Comparison of ENCODE assay signal across 16 cellular contexts in the genomic region with DNA sequence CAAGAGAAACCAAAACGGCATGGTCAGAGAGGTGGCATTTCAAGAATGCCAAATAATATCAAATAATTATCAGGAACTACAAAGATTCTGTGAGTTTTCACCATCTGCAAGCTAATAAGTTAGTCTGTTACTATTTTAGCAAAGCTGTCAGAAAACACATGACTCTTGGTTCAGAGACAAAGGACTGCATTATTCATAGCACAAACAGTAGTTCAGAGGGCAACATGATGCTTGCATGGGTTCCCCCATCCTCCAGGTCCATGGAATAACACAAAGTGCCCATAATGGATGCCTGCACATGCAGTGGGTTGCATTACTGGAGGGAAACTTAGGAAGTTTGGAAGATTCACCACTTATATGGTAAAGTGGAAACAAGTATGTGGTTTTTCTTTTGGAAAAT.
"Had no signal": no experiment of that assay in that cellular context is flagged by ENCODE, and none has a peak within 500 bp of the region (broad histone marks: within the 10 kb centered on the region; RNA-seq: fewer than 3 reads in every experiment).

No MANE protein-coding gene starts in this region.

- H3K36me3 ChIP-seq: brain microvascular endothelial cell, esophagus muscularis mucosa, heart right ventricle, neutrophil, right lobe of liver had no signal

- H3K4me3 ChIP-seq: esophagus muscularis mucosa, heart right ventricle, right lobe of liver had no signal

- H3K27me3 ChIP-seq: brain microvascular endothelial cell, esophagus muscularis mucosa, heart right ventricle, neutrophil, right lobe of liver had no signal

- H3K27ac ChIP-seq: brain microvascular endothelial cell, esophagus muscularis mucosa, heart right ventricle, neutrophil, right lobe of liver had no signal

- H3K9me3 ChIP-seq: esophagus muscularis mucosa, heart right ventricle, neutrophil, right lobe of liver had no signal

- DNase-seq: activated CD4-positive, alpha-beta T cell treated with anti-CD3 and anti-CD28 coated beads for 48 hours; activated CD8-positive, alpha-beta memory T cell treated with anti-CD3 and anti-CD28 coated beads, Interleukin-2, amount 50 U/mL, for 4 hours; activated CD8-positive, alpha-beta T cell treated with anti-CD3 and anti-CD28 coated beads, Interleukin-2, amount 10 ng/mL, durations not matched to agents 7 days and 5 days; activated gamma-delta T cell; activated T-cell treated with anti-CD3 and anti-CD28 coated beads, Interleukin-2, amount 50 U/mL, for 48 hours; amniotic stem cell; brain microvascular endothelial cell; cortex of kidney; effector CD4-positive, alpha-beta T cell; foreskin fibroblast; heart right ventricle; naive thymus-derived CD8-positive, alpha-beta T cell; right lobe of liver; stimulated activated naive CD8-positive, alpha-beta T cell treated with anti-CD3 and anti-CD28 coated beads, Interleukin-15, amount 100 ng/mL, for 72 hours had no signal
